ENCODE assay signal across 8 cellular contexts in the genomic region with DNA sequence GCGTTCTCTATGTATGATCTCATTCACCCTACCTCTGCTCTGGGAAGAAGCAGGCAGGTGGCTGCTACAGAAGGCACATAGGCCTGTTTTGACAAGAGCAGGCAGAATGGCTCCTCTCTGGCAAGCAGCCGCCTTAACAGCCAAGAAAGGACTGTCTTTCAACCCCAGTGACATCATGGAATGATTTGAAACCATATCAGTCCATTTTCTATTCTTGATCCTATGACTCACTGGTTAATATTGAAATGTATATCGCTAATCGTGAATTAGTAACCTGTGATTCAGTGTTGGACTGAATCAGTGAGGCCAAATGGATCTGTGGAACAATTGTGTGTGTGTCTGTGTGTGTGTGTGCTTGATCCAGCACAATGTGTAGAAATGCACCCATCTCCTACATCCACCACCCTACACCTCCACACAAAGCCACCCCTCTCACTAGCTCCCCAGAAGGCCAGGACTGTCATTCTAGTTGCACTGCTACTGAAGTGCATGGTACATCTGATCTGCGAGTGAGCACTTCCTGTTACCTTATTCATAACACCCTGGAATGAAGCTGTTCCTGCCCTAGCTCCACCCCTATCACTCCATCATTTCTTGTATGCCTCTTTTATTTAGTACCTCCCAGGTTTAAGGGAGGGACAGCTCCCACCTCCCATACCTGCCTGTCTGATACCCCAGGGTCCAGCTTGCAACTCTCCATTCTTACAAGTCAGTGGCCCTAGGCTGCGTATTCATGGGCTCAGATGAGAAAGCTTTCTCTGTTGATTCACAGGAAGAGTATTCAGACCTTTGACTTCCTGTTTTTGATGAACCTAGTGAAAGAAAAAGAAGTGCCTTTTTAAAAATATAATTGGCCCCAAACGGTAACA.
A peak's percentile ranks its signal among the peaks of the same experiment; 100 is the strongest.
DNase-seq lines count a peak whose midpoint lies in the region; ATAC-seq and TF ChIP-seq lines count a peak whose summit lies in the region.

No MANE protein-coding gene starts in this region.

- H4K20me1 ChIP-seq in SK-N-SH (ENCODE audit: insufficient read depth), result no peaks in the 10 kb centered on the region

- H3K4me1 ChIP-seq in SK-N-SH (ENCODE audit: control insufficient read depth in 1 of 2, insufficient read depth in 2 of 2, low read depth in 1 of 2, low read length in 1 of 2) (peaks cover 7 to 8% of the 10 kb centered on the region in 2 experiments; a peak in 2 of 4 replicates), colonic mucosa (no peaks in the 10 kb centered on the region), spleen (peaks cover 12 to 56% (median 21%) of the 10 kb centered on the region in 6 donors), aorta (ENCODE audit: control insufficient read depth in 1 of 2, insufficient read depth in 2 of 2, low read length in 2 of 2) (peaks cover 0 to 3% of the 10 kb centered on the region in 2 donors), endodermal cell (ENCODE audit: control insufficient read depth, insufficient read depth, low read length) (peaks cover 3% of the 10 kb centered on the region)

- H3K9ac ChIP-seq in SK-N-SH, result no peak overlapping the region
- no peak overlapping the region for H3K9ac ChIP-seq in colonic mucosa (ENCODE audit: low read depth in 2 of 2, low read length in 2 of 2)
- no peak overlapping the region for H3K9ac ChIP-seq in endodermal cell (ENCODE audit: extremely low read depth, low read length, poor library complexity, severe bottlenecking)

- DNase-seq in NCI-H2107 treated with DMSO at 0.1 percent for 48 hours (lab: John Stamatoyannopoulos, UW; ENCODE audit: unreplicated experiment) (peak; percentile 7), NCI-H2107 (lab: John Stamatoyannopoulos, UW) (no peak), SK-N-SH (no peak), colonic mucosa (no peak), spleen (no peak), aorta (no peak), endodermal cell (no peak)

- H3F3A ChIP-seq in SK-N-SH (replicated peaks; ENCODE audit: insufficient read depth), result no peaks in the 10 kb centered on the region

- no peak for TF ChIP-seq RAD21 in SK-N-SH (IDR thresholded peaks at IDR 0.05; ENCODE audit: low read length)

- ATAC-seq in HG03039 (IDR thresholded peaks at IDR 0.05; ENCODE audit: unreplicated experiment) (peak; percentile 37), aorta (ENCODE audit: low FRiP score) (no peak)

- no peaks in the 10 kb centered on the region for H3K9me3 Mint-ChIP-seq in endodermal cell

- no peak; a peak in 1 of 4 replicates for TF ChIP-seq EP300 in SK-N-SH (IDR thresholded peaks at IDR 0.05; ENCODE audit: borderline replicate concordance in 1 of 2, low read depth in 1 of 2, low read length in 1 of 2)

- no peaks in the 10 kb centered on the region for H3K9me2 ChIP-seq in SK-N-SH

- WGBS in SK-N-SH (ENCODE audit: low lambda C conversion rate), result 40% methylated on average over 7 of the region's 7 CpGs
- 54 to 59% (median 57%) methylated on average over 7 of the region's 7 CpGs for WGBS in spleen, 5 donors
- WGBS in aorta, 2 donors, result 68 to 73% methylated on average over 7 of the region's 7 CpGs
- 93 to 96% methylated on average over 4 to 7 of the region's 7 CpGs for WGBS in endodermal cell (ENCODE audit: insufficient coverage in 1 of 2, insufficient read length in 1 of 2), 2 experiments

- no peaks in the 10 kb centered on the region for H3K36me3 Mint-ChIP-seq in endodermal cell (ENCODE audit: low read depth)

- peak in 1 of 3 donors; percentile 23 for TF ChIP-seq POLR2A in spleen (IDR thresholded peaks at IDR 0.05)

- H3K27ac Mint-ChIP-seq in endodermal cell, result no peak overlapping the region

- peaks cover 11% of the 10 kb centered on the region for H3K4me1 Mint-ChIP-seq in endodermal cell

- H3K4me3 Mint-ChIP-seq in endodermal cell, result no peak overlapping the region

- POLR2A ChIA-PET in SK-N-SH (lab: Yijun Ruan, JAX), result no interaction called here

- H3K27me3 ChIP-seq in SK-N-SH (ENCODE audit: insufficient read depth), result no peaks in the 10 kb centered on the region
- H3K27me3 ChIP-seq in colonic mucosa, result no peaks in the 10 kb centered on the region
- H3K27me3 ChIP-seq in spleen (replicated peaks in 1 of 7), result no peaks in the 10 kb centered on the region
- H3K27me3 ChIP-seq in aorta (ENCODE audit: control insufficient read depth in 1 of 2, insufficient read depth in 2 of 2, low read length in 1 of 2), result no peaks in the 10 kb centered on the region
- no peaks in the 10 kb centered on the region for H3K27me3 ChIP-seq in endodermal cell (ENCODE audit: control insufficient read depth, insufficient read depth, low read length, poor library complexity, severe bottlenecking)

- CTCF ChIA-PET in SK-N-SH (lab: Yijun Ruan, JAX), result interaction anchor here (1.0 to 1.2 kb wide), 2 partner anchors 11 to 21 kb away, joined by 3 read pairs; no protein-coding TSS in a partner anchor

- H3K4me3 ChIP-seq in SK-N-SH (ENCODE audit: low read depth in 2 of 2, low read length in 1 of 2), result no peak overlapping the region
- H3K4me3 ChIP-seq in colonic mucosa, result no peak overlapping the region
- no peak overlapping the region for H3K4me3 ChIP-seq in spleen
- H3K4me3 ChIP-seq in aorta (ENCODE audit: low read length in 2 of 2), result no peak overlapping the region
- H3K4me3 ChIP-seq in endodermal cell (ENCODE audit: low read length), result no peak overlapping the region

- no peaks in the 10 kb centered on the region for H3K79me2 ChIP-seq in SK-N-SH (ENCODE audit: insufficient read depth)

- no peaks in the 10 kb centered on the region for H3K36me3 ChIP-seq in SK-N-SH (replicated peaks in 1 of 2; ENCODE audit: control insufficient read depth in 1 of 2, insufficient read depth in 2 of 2, low read length in 1 of 2)
- H3K36me3 ChIP-seq in colonic mucosa, result no peaks in the 10 kb centered on the region
- H3K36me3 ChIP-seq in spleen, result no peaks in the 10 kb centered on the region
- no peaks in the 10 kb centered on the region for H3K36me3 ChIP-seq in aorta (ENCODE audit: control insufficient read depth in 1 of 2, insufficient read depth in 2 of 2, low read length in 1 of 2)
- no peaks in the 10 kb centered on the region for H3K36me3 ChIP-seq in endodermal cell (ENCODE audit: control insufficient read depth, insufficient read depth, low read length)

- no peak for TF ChIP-seq CTCF in SK-N-SH (IDR thresholded peaks at IDR 0.05)
- no peak for TF ChIP-seq CTCF in colonic mucosa (IDR thresholded peaks at IDR 0.05)
- no peak for TF ChIP-seq CTCF in spleen (IDR thresholded peaks at IDR 0.05 in 8 of 11, conservative IDR thresholded peaks at IDR 0.05 in 3 of 11)
- no peak for TF ChIP-seq CTCF in endodermal cell (conservative IDR thresholded peaks at IDR 0.05)

- intact Hi-C loops in colonic mucosa (cut with DNase I) (no loop called here), spleen (cut with DNase I; ENCODE audit: low total_unique reads) (no loop called here), aorta (cut with DNase I) (no loop called here)

- peak overlapping the region in 1 of 2 experiments; percentile 30; a peak in 1 of 4 replicates for H3K27ac ChIP-seq in SK-N-SH (ENCODE audit: low read depth in 2 of 2, low read length in 1 of 2)
- H3K27ac ChIP-seq in colonic mucosa, result peak overlapping the region; percentile 44
- peak overlapping the region; percentile 71 to 88 (median 83) for H3K27ac ChIP-seq in spleen
- H3K27ac ChIP-seq in aorta (ENCODE audit: low read depth in 1 of 2, low read length in 2 of 2), result no peak overlapping the region
- H3K27ac ChIP-seq in endodermal cell (ENCODE audit: low read depth, low read length), result no peak overlapping the region

- H2AFZ ChIP-seq in SK-N-SH (ENCODE audit: low read depth), result peak overlapping the region; percentile 54; the same call in 1 of the 2 replicates

- H3K4me2 ChIP-seq in SK-N-SH, result peak overlapping the region; percentile 18; the same call in 1 of the 2 replicates

- H3K9me3 ChIP-seq in SK-N-SH (no peaks in the 10 kb centered on the region), colonic mucosa (no peaks in the 10 kb centered on the region), spleen (peaks cover 0 to 9% (median 7%) of the 10 kb centered on the region in 8 donors), aorta (ENCODE audit: control insufficient read depth, low read length) (no peaks in the 10 kb centered on the region), endodermal cell (ENCODE audit: control insufficient read depth, low read length) (no peaks in the 10 kb centered on the region)

- H3K27me3 Mint-ChIP-seq in endodermal cell (ENCODE audit: insufficient read depth), result peaks cover 13% of the 10 kb centered on the region

TF ChIP-seq in SK-N-SH, 30 proteins besides CTCF, POLR2A, EP300 and RAD21 (continues in another document):
- no peak for TF ChIP-seq POLR2AphosphoS5 (IDR thresholded peaks at IDR 0.05; ENCODE audit: low read depth, low read length)
- peak; percentile 84 for TF ChIP-seq MEF2A (IDR thresholded peaks at IDR 0.05; ENCODE audit: borderline replicate concordance, low read depth)
- no peak for TF ChIP-seq USF2 (IDR thresholded peaks at IDR 0.05; ENCODE audit: borderline replicate concordance, low read depth, low read length)
- TF ChIP-seq, protein P1, sequence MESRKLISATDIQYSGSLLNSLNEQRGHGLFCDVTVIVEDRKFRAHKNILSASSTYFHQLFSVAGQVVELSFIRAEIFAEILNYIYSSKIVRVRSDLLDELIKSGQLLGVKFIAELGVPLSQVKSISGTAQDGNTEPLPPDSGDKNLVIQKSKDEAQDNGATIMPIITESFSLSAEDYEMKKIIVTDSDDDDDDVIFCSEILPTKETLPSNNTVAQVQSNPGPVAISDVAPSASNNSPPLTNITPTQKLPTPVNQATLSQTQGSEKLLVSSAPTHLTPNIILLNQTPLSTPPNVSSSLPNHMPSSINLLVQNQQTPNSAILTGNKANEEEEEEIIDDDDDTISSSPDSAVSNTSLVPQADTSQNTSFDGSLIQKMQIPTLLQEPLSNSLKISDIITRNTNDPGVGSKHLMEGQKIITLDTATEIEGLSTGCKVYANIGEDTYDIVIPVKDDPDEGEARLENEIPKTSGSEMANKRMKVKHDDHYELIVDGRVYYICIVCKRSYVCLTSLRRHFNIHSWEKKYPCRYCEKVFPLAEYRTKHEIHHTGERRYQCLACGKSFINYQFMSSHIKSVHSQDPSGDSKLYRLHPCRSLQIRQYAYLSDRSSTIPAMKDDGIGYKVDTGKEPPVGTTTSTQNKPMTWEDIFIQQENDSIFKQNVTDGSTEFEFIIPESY (IDR thresholded peaks at IDR 0.05; ENCODE audit: borderline replicate concordance, low read depth), result no peak
- no peak for TF ChIP-seq SIN3A (IDR thresholded peaks at IDR 0.05; ENCODE audit: borderline replicate concordance, low read depth, low read length)
- no peak for TF ChIP-seq RFX5 (IDR thresholded peaks at IDR 0.05; ENCODE audit: low read length)
- no peak for TF ChIP-seq ELF1 (IDR thresholded peaks at IDR 0.05)

Comparison
In these comparisons a context has a peak if more than half of its experiments do, and no peak if none do; other contexts are left out.
1. H3K27ac ChIP-seq: peak in colonic mucosa (single experiment) and spleen (8 of 8); none in aorta (0 of 2) and endodermal cell (single experiment).